ENCODE assay signal across 8 cellular contexts in genomic region chr15:67303490-67304363, GRCh38. TPM values are rescaled to one million over a fixed set of nuclear protein-coding genes. Genes with fewer than 3 reads are reported as not detected.
A peak's percentile ranks its signal among the peaks of the same experiment; 100 is the strongest.
DNase-seq lines count a peak whose midpoint lies in the region; ATAC-seq, FAIRE-seq and TF ChIP-seq lines count a peak whose summit lies in the region.

No MANE protein-coding gene starts in this region.

- no peak for FAIRE-seq in pancreas (lab: Jason Lieb, UNC)

- H2BK15ac ChIP-seq in neuronal stem cell (ENCODE audit: low read length), result no peak overlapping the region

- H2BK120ac ChIP-seq in neuronal stem cell (ENCODE audit: low read depth, low read length), result no peak overlapping the region

- H3K27ac ChIP-seq in GM23248 (no peak overlapping the region), pancreas (no peak overlapping the region), neuronal stem cell (replicated peaks; ENCODE audit: low read length) (no peak overlapping the region)

- no peaks in the 10 kb centered on the region for H3K36me3 ChIP-seq in Caco-2 (ENCODE audit: control insufficient read depth, insufficient read depth, low read length)
- H3K36me3 ChIP-seq in GM23248 (ENCODE audit: low read depth), result no peaks in the 10 kb centered on the region
- no peaks in the 10 kb centered on the region for H3K36me3 ChIP-seq in pancreas
- H3K36me3 ChIP-seq in neuronal stem cell (replicated peaks in 1 of 2; ENCODE audit: control insufficient read depth in 2 of 2, insufficient read depth in 2 of 2, low read length in 2 of 2), result no peaks in the 10 kb centered on the region

- H3K4me2 ChIP-seq in GM23248 (ENCODE audit: unreplicated experiment) (no peak overlapping the region), neuronal stem cell (ENCODE audit: insufficient read depth, low read length, poor library complexity, severe bottlenecking) (no peak overlapping the region)

- H3K36me3 Mint-ChIP-seq in Caco-2 (ENCODE audit: insufficient read depth, unreplicated experiment), result no peaks in the 10 kb centered on the region

- no peaks in the 10 kb centered on the region for H3K9me3 ChIP-seq in Caco-2
- no peaks in the 10 kb centered on the region for H3K9me3 ChIP-seq in GM23248 (ENCODE audit: low read depth)
- no peaks in the 10 kb centered on the region for H3K9me3 ChIP-seq in pancreas
- H3K9me3 ChIP-seq in neuronal stem cell (replicated peaks in 1 of 2; ENCODE audit: control insufficient read depth in 2 of 2, insufficient read depth in 1 of 2, low read depth in 1 of 2, low read length in 2 of 2), result no peaks in the 10 kb centered on the region

- H4K20me1 ChIP-seq in GM23248 (ENCODE audit: insufficient read depth), result no peaks in the 10 kb centered on the region

- no peak overlapping the region for H2AK5ac ChIP-seq in neuronal stem cell (ENCODE audit: low read depth, low read length)

- H3K4me3 Mint-ChIP-seq in Caco-2 (ENCODE audit: unreplicated experiment), result no peak overlapping the region

- BruUV-seq in Caco-2 (replicated peaks; lab: Mats Ljungman, UMichigan), result no TSS peak

- H3K4me1 Mint-ChIP-seq in Caco-2 (ENCODE audit: low read depth, unreplicated experiment), result no peaks in the 10 kb centered on the region

- H3K27ac Mint-ChIP-seq in Caco-2 (ENCODE audit: unreplicated experiment), result no peak overlapping the region

- no peaks in the 10 kb centered on the region for H3K79me1 ChIP-seq in neuronal stem cell (ENCODE audit: low read depth, low read length)

- peak; percentile 41 to 66 for TF ChIP-seq CTCF in Caco-2 (IDR thresholded peaks at IDR 0.05; ENCODE audit: insufficient read depth in 1 of 2, low read depth in 1 of 2, low read length in 1 of 2, severe bottlenecking in 1 of 2, unreplicated experiment in 1 of 2)
- TF ChIP-seq CTCF in epithelial cell of proximal tubule (conservative IDR thresholded peaks at IDR 0.05; ENCODE audit: low read depth, low read length), result peak; percentile 66
- TF ChIP-seq CTCF in pancreas (IDR thresholded peaks at IDR 0.05), result peak in 3 of 4 donors; percentile 10 to 45 (median 34)

- intact Hi-C loops in Caco-2 (cut with micrococcal nuclease; ENCODE audit: unreplicated experiment) (loop anchor here (1.0 to 5.0 kb wide), 3 partner anchors 61 to 357 kb away; no protein-coding TSS in a partner anchor), pancreas (cut with DNase I) (loop anchor here in 1 of 3 donors (10.0 kb wide), 1 partner anchor 359 kb away; no protein-coding TSS in a partner anchor)

- no peaks in the 10 kb centered on the region for H3K9me2 ChIP-seq in GM23248 (ENCODE audit: insufficient read depth)

- no peak overlapping the region for H3K14ac ChIP-seq in neuronal stem cell (ENCODE audit: low read length)

- H4K8ac ChIP-seq in neuronal stem cell (ENCODE audit: low read depth, low read length), result no peak overlapping the region

- in situ Hi-C loops in GM23248 (cut with MboI), result loop anchor here (10.0 kb wide), 1 partner anchor 359 kb away; no protein-coding TSS in a partner anchor

- no peaks in the 10 kb centered on the region for H3K79me2 ChIP-seq in GM23248 (ENCODE audit: insufficient read depth)

- no peak overlapping the region for H3K18ac ChIP-seq in neuronal stem cell (ENCODE audit: low read length)

- peak in 3 of 4 donors; percentile 54 to 83 (median 82) for ATAC-seq in pancreas
- ATAC-seq in HG03354 (IDR thresholded peaks at IDR 0.05; ENCODE audit: poor library complexity, severe bottlenecking, unreplicated experiment), result no peak
- ATAC-seq in GM18868 (IDR thresholded peaks at IDR 0.05; ENCODE audit: unreplicated experiment), result no peak

- 54 to 68% methylated on average over 4 of the region's 4 CpGs for WGBS in GM23248 (ENCODE audit: low coverage in 1 of 2, low lambda C conversion rate in 2 of 2, missing lambda C conversion rate in 2 of 2), 2 experiments
- WGBS in pancreas, 2 donors, result 52 to 59% methylated on average over 4 of the region's 4 CpGs
- no CpG with 5 or more reads among the region's 4 CpGs for WGBS in neuronal stem cell (ENCODE audit: extremely low coverage in 2 of 2, insufficient read length in 2 of 2, insufficient replicate concordance in 1 of 2), 2 donors

- H2AFZ ChIP-seq in GM23248 (no peak overlapping the region), neuronal stem cell (ENCODE audit: low read length) (no peak overlapping the region)

- no peaks in the 10 kb centered on the region for H3K27me3 Mint-ChIP-seq in Caco-2 (ENCODE audit: insufficient read depth, unreplicated experiment)

- H3K4me1 ChIP-seq in Caco-2 (no peaks in the 10 kb centered on the region), GM23248 (ENCODE audit: insufficient read depth) (0 out of 2 replicates have a peak, but pooled peaks cover 4% of the 10 kb centered on the region), pancreas (no peaks in the 10 kb centered on the region), neuronal stem cell (ENCODE audit: control insufficient read depth in 2 of 2, insufficient read depth in 1 of 2, low read depth in 1 of 2, low read length in 2 of 2) (peaks cover 4 to 7% of the 10 kb centered on the region in 2 donors)

- H3K9me3 Mint-ChIP-seq in Caco-2 (ENCODE audit: unreplicated experiment), result no peaks in the 10 kb centered on the region

- no peak overlapping the region for H3K4ac ChIP-seq in neuronal stem cell (ENCODE audit: low read length)

- H3K9ac ChIP-seq in GM23248 (no peak overlapping the region), neuronal stem cell (ENCODE audit: low read depth, low read length, poor library complexity) (no peak overlapping the region)

- no peak overlapping the region for H4K91ac ChIP-seq in neuronal stem cell (ENCODE audit: low read depth, low read length, poor library complexity)

- CTCF ChIA-PET in Caco-2 (lab: Charles Lee), result interaction anchor here (0.6 to 1.5 kb wide), 6 partner anchors 63 to 364 kb away, joined by 3 to 19 read pairs (median 4); no protein-coding TSS in a partner anchor

- H2BK5ac ChIP-seq in neuronal stem cell (ENCODE audit: low read length), result no peak overlapping the region

- DNase-seq in Caco-2 (peak; percentile 35 to 38), GM23248 (peak; percentile 47), RPMI7951 (ENCODE audit: low read depth) (peak; percentile 38), epithelial cell of proximal tubule (ENCODE audit: low read depth) (no peak), pancreas (peak in 2 of 6 donors; percentile 3 to 17), neuronal stem cell (ENCODE audit: low spot score) (no peak)

- no peak overlapping the region for H2BK12ac ChIP-seq in neuronal stem cell (ENCODE audit: low read length)

- H3K23ac ChIP-seq in neuronal stem cell (ENCODE audit: low read depth, low read length, poor library complexity), result no peak overlapping the region

- POLR2A ChIA-PET in Caco-2 (lab: Charles Lee), result no interaction called here

- H3K4me3 ChIP-seq in Caco-2 (ENCODE audit: low read depth, low read length) (no peak overlapping the region), GM23248 (no peak overlapping the region), epithelial cell of proximal tubule (ENCODE audit: low read depth, low read length) (no peak overlapping the region), pancreas (no peak overlapping the region), neuronal stem cell (ENCODE audit: low read length in 2 of 2) (no peak overlapping the region)

- no peaks in the 10 kb centered on the region for H3F3A ChIP-seq in GM23248 (ENCODE audit: insufficient read depth)

- no peaks in the 10 kb centered on the region for H3K27me3 ChIP-seq in Caco-2 (replicated peaks; ENCODE audit: control insufficient read depth, insufficient read depth, low read length)
- no peaks in the 10 kb centered on the region for H3K27me3 ChIP-seq in GM23248 (replicated peaks; ENCODE audit: insufficient read depth)
- no peaks in the 10 kb centered on the region for H3K27me3 ChIP-seq in pancreas
- no peaks in the 10 kb centered on the region for H3K27me3 ChIP-seq in neuronal stem cell (ENCODE audit: control insufficient read depth in 3 of 3, insufficient read depth in 3 of 3, low read depth in 1 of 3, low read length in 3 of 3)

RNA-seq across cellular contexts. Expression of gene IQCH, which starts 49.1 kb away (rescaled TPM):
- total RNA-seq in Caco-2 (2022), result 1.7 and 2.4 TPM in 2 replicates
- total RNA-seq in GM23248 (2014; rRNA removed; shearing (Covaris generic)), result 1.8 and 4.1 TPM in 2 replicates
- polyA plus RNA-seq in GM23248 (2016; fragmentation: Nextera tagmentation; extraction: Ambion mirVana), result 1.8 and 2.1 TPM in 2 replicates
- total RNA-seq in RPMI7951 (2014; rRNA removed; shearing (Covaris generic)), result 7.0 and 11.5 TPM in 2 replicates
- 0.92 and 2.2 TPM in 2 replicates for total RNA-seq in epithelial cell of proximal tubule
- 1 to 10 TPM in 5 of 6 donors, under 1 TPM in 1; 0.76 to 1.6 (median 1.4) TPM for total RNA-seq in pancreas
- polyA plus RNA-seq in pancreas, result 1 to 10 TPM in 1 of 2 donors, under 1 TPM in 1; 0.49 to 1.0 TPM
- 3.7 TPM for polyA plus RNA-seq in neuronal stem cell (2013, experiment 1 of 2)
- 3.5 TPM for polyA plus RNA-seq in neuronal stem cell (2013, experiment 2 of 2)

RNA-seq across cellular contexts. Expression of gene AAGAB, which starts 49.3 kb away (rescaled TPM):
- 64.6 and 64.9 TPM in 2 replicates for total RNA-seq in Caco-2 (2022)
- 40.9 and 52.4 TPM in 2 replicates for total RNA-seq in GM23248 (2014; rRNA removed; shearing (Covaris generic))
- polyA plus RNA-seq in GM23248 (2016; fragmentation: Nextera tagmentation; extraction: Ambion mirVana), result 43.3 and 44.1 TPM in 2 replicates
- 64.2 and 78.8 TPM in 2 replicates for total RNA-seq in RPMI7951 (2014; rRNA removed; shearing (Covaris generic))
- 33.9 and 41.5 TPM in 2 replicates for total RNA-seq in epithelial cell of proximal tubule
- total RNA-seq in pancreas, result 10 to 100 TPM; 11.1 to 16.3 (median 13.5) TPM
- 10 to 100 TPM in 1 of 2 donors, 1 to 10 TPM in 1; 7.1 to 13.6 TPM for polyA plus RNA-seq in pancreas
- 31.9 TPM for polyA plus RNA-seq in neuronal stem cell (2013, experiment 1 of 2)
- 31.5 TPM for polyA plus RNA-seq in neuronal stem cell (2013, experiment 2 of 2)

Comparison
In these comparisons a context has a peak if more than half of its experiments do, and no peak if none do; other contexts are left out.
1. DNase-seq: peak in Caco-2 (2 of 2), GM23248 (single experiment) and RPMI7951 (single experiment); none in epithelial cell of proximal tubule (single experiment) and neuronal stem cell (single experiment).
2. ATAC-seq: peak in pancreas (3 of 4); none in HG03354 (single experiment) and GM18868 (single experiment).
3. Peak in every context shown above with its lines, with median percentiles within 50 percentile points of each other: CTCF ChIP-seq.